ENCODE assay signal across 25 cellular contexts in the genomic region with DNA sequence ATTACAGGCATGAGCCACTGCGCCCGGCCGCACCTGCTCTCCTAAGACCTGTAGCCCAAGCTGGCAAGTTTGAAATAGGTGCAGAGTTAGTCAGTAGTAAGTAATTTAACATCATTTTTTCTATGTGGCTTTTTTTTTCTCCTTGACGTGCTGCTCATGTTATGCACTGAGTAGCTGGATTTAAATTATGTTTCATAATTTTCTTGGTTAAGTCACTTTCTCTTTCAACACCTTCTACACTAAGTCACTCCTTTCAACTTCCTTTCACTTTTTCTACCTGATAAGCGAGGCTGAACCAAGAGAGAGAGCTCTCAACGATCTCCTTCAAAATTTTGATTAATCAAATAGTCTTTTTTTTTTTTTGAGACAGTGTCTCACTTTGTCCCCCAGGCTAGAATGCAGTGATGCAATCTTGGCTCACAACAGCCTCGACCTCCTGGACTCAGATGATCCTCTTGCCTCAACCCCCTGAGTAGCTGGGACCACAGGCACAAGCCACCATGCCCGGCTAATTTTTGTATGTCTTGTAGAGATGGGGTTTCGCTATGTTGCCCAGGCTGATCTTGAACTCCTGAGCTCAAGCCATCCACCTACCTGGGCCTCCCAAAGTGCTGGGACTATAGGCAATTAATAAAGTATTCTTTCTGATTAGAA. TPM values are rescaled to one million over a fixed set of nuclear protein-coding genes. Genes with fewer than 3 reads are reported as not detected.
DNase-seq lines count a peak whose midpoint lies in the region; ATAC-seq and TF ChIP-seq lines count a peak whose summit lies in the region.
"Had no signal": no experiment of that assay in that cellular context is flagged by ENCODE, and none has a peak within 500 bp of the region (broad histone marks: within the 10 kb centered on the region; RNA-seq: fewer than 3 reads in every experiment).

No MANE protein-coding gene starts in this region.

- no peaks in the 10 kb centered on the region for H3K27me3 Mint-ChIP-seq in activated naive CD4-positive, alpha-beta T cell treated with anti-CD3 and anti-CD28 coated beads, Interleukin-2, amount 50 U/mL, for 24 hours
- no peaks in the 10 kb centered on the region for H3K27me3 Mint-ChIP-seq in activated naive CD8-positive, alpha-beta T cell treated with anti-CD3 and anti-CD28 coated beads, Interleukin-2, amount 10 ng/mL, durations not matched to agents 7 days and 5 days
- H3K27me3 Mint-ChIP-seq: progenitor cell of endocrine pancreas had no signal

- H3K79me2 ChIP-seq in MM.1S (ENCODE audit: low read length) = peaks cover 83% of the 10 kb centered on the region

- H3K27ac ChIP-seq in MM.1S (ENCODE audit: low read length) = no peak overlapping the region
- H3K27ac ChIP-seq: foreskin keratinocyte, left lung, suprapubic skin had no signal

- peaks cover 25% of the 10 kb centered on the region for H3K36me3 ChIP-seq in MM.1S (replicated peaks; ENCODE audit: insufficient read depth, low read length)

- peaks cover 34% of the 10 kb centered on the region for H3K36me3 Mint-ChIP-seq in activated naive CD4-positive, alpha-beta T cell treated with anti-CD3 and anti-CD28 coated beads, Interleukin-2, amount 50 U/mL, for 24 hours
- H3K36me3 Mint-ChIP-seq in activated naive CD8-positive, alpha-beta T cell treated with anti-CD3 and anti-CD28 coated beads, Interleukin-2, amount 10 ng/mL, durations not matched to agents 7 days and 5 days = peaks cover 48% of the 10 kb centered on the region
- peaks cover 100% of the 10 kb centered on the region for H3K36me3 Mint-ChIP-seq in stimulated activated effector memory CD8-positive, alpha-beta T cell treated with anti-CD3 and anti-CD28 coated beads, Interleukin-12 subunit alpha, Interleukin-12 subunit beta, amount 100 ng/mL, for 72 hours
- H3K36me3 Mint-ChIP-seq: brain had no signal

- peaks cover 74% of the 10 kb centered on the region for H3K4me1 Mint-ChIP-seq in activated naive CD4-positive, alpha-beta T cell treated with anti-CD3 and anti-CD28 coated beads, Interleukin-2, amount 50 U/mL, for 24 hours
- peaks cover 17% of the 10 kb centered on the region for H3K4me1 Mint-ChIP-seq in activated naive CD8-positive, alpha-beta T cell treated with anti-CD3 and anti-CD28 coated beads, Interleukin-2, amount 10 ng/mL, durations not matched to agents 7 days and 5 days
- H3K4me1 Mint-ChIP-seq in stimulated activated effector memory CD8-positive, alpha-beta T cell treated with anti-CD3 and anti-CD28 coated beads, Interleukin-12 subunit alpha, Interleukin-12 subunit beta, amount 100 ng/mL, for 72 hours = peaks cover 60% of the 10 kb centered on the region
- H3K4me1 Mint-ChIP-seq: brain had no signal

- no peaks in the 10 kb centered on the region for H3K9me3 Mint-ChIP-seq in activated naive CD4-positive, alpha-beta T cell treated with anti-CD3 and anti-CD28 coated beads, Interleukin-2, amount 50 U/mL, for 24 hours
- no peaks in the 10 kb centered on the region for H3K9me3 Mint-ChIP-seq in activated naive CD8-positive, alpha-beta T cell treated with anti-CD3 and anti-CD28 coated beads, Interleukin-2, amount 10 ng/mL, durations not matched to agents 7 days and 5 days
- no peaks in the 10 kb centered on the region for H3K9me3 Mint-ChIP-seq in stimulated activated effector memory CD8-positive, alpha-beta T cell treated with anti-CD3 and anti-CD28 coated beads, Interleukin-12 subunit alpha, Interleukin-12 subunit beta, amount 100 ng/mL, for 72 hours
- H3K9me3 Mint-ChIP-seq: brain had no signal

- ATAC-seq in activated naive CD8-positive, alpha-beta T cell treated with anti-CD3 and anti-CD28 coated beads, Interleukin-2, amount 10 ng/mL, durations not matched to agents 7 days and 5 days (ENCODE audit: low read depth) = no peak
- peak; percentile 54 for ATAC-seq in stimulated activated effector memory CD8-positive, alpha-beta T cell treated with anti-CD3 and anti-CD28 coated beads, Interleukin-12 subunit alpha, Interleukin-12 subunit beta, amount 100 ng/mL, for 72 hours
- ATAC-seq: foreskin keratinocyte, GM12878, left lung, SK-N-SH treated with all-trans-retinoic acid at 6 μM for 48 hours had no signal

- H3K9me3 ChIP-seq in MM.1S (replicated peaks; ENCODE audit: insufficient read depth, low read length) = no peaks in the 10 kb centered on the region
- H3K9me3 ChIP-seq: Caco-2, left lung, suprapubic skin had no signal

- H3K9me2 ChIP-seq in MM.1S (replicated peaks; ENCODE audit: insufficient read depth, low read length) = no peaks in the 10 kb centered on the region

- no peak overlapping the region for H2AFZ ChIP-seq in MM.1S (ENCODE audit: low read length)

- no peaks in the 10 kb centered on the region for H3K4me1 ChIP-seq in MM.1S (ENCODE audit: low read length)
- H3K4me1 ChIP-seq: Caco-2, foreskin keratinocyte, suprapubic skin had no signal

- H3K4me2 ChIP-seq in MM.1S (ENCODE audit: low read depth, low read length) = no peak overlapping the region

- H4K20me1 ChIP-seq in MM.1S (ENCODE audit: insufficient read depth, low read length) = peaks cover 22% of the 10 kb centered on the region; the same call in 1 of the 2 replicates

- H3K9ac ChIP-seq in MM.1S (ENCODE audit: low read length) = no peak overlapping the region

- no peak overlapping the region for H3K4me3 Mint-ChIP-seq in activated naive CD4-positive, alpha-beta T cell treated with anti-CD3 and anti-CD28 coated beads, Interleukin-2, amount 50 U/mL, for 24 hours
- no peak overlapping the region for H3K4me3 Mint-ChIP-seq in activated naive CD8-positive, alpha-beta T cell treated with anti-CD3 and anti-CD28 coated beads, Interleukin-2, amount 10 ng/mL, durations not matched to agents 7 days and 5 days
- no peak overlapping the region for H3K4me3 Mint-ChIP-seq in stimulated activated effector memory CD8-positive, alpha-beta T cell treated with anti-CD3 and anti-CD28 coated beads, Interleukin-12 subunit alpha, Interleukin-12 subunit beta, amount 100 ng/mL, for 72 hours
- H3K4me3 Mint-ChIP-seq: brain had no signal

- peak overlapping the region; percentile 79 for H3K27ac Mint-ChIP-seq in activated naive CD4-positive, alpha-beta T cell treated with anti-CD3 and anti-CD28 coated beads, Interleukin-2, amount 50 U/mL, for 24 hours
- peak overlapping the region; percentile 49 for H3K27ac Mint-ChIP-seq in activated naive CD8-positive, alpha-beta T cell treated with anti-CD3 and anti-CD28 coated beads, Interleukin-2, amount 10 ng/mL, durations not matched to agents 7 days and 5 days
- peak overlapping the region; percentile 55 for H3K27ac Mint-ChIP-seq in stimulated activated effector memory CD8-positive, alpha-beta T cell treated with anti-CD3 and anti-CD28 coated beads, Interleukin-12 subunit alpha, Interleukin-12 subunit beta, amount 100 ng/mL, for 72 hours
- H3K27ac Mint-ChIP-seq: brain, progenitor cell of endocrine pancreas had no signal

- peaks cover 6% of the 10 kb centered on the region; the same call in 1 of the 2 replicates for H3F3A ChIP-seq in MM.1S (ENCODE audit: insufficient read depth, low read length)

- H3K4me3 ChIP-seq in MM.1S (ENCODE audit: low read length) = no peak overlapping the region
- H3K4me3 ChIP-seq: GM12878, left lung, suprapubic skin had no signal

- TF ChIP-seq CTCF in MM.1S (IDR thresholded peaks at IDR 0.05; ENCODE audit: low read length) = no peak

- no peak for DNase-seq in activated naive CD4-positive, alpha-beta T cell (lab: John Stamatoyannopoulos, UW)
- DNase-seq in MM.1S (peak; percentile 3), NCI-H1092 treated with DMSO at 0.1 percent for 48 hours (lab: John Stamatoyannopoulos, UW) (no peak), ureter (ENCODE audit: low spot score) (no peak)
- no peak for DNase-seq in activated naive CD8-positive, alpha-beta T cell treated with anti-CD3 and anti-CD28 coated beads, Interleukin-2, amount 10 ng/mL, durations not matched to agents 7 days and 5 days
- no peak for DNase-seq in stimulated activated effector memory CD8-positive, alpha-beta T cell treated with anti-CD3 and anti-CD28 coated beads, Interleukin-12 subunit alpha, Interleukin-12 subunit beta, amount 100 ng/mL, for 72 hours (ENCODE audit: low spot score in 2 of 2)
- DNase-seq: activated CD8-positive, alpha-beta memory T cell treated with anti-CD3 and anti-CD28 coated beads, Interleukin-2, amount 50 U/mL, for 48 hours; Caco-2; DMS79 treated with DMSO at 0.1 percent for 48 hours; effector CD4-positive, alpha-beta T cell; erythroblast; foreskin keratinocyte; HCEC 1CT; KBM-7; left lung; MV-4-11; NCI-H1694; NCI-H526 treated with DMSO at 0.1 percent for 48 hours; T1000 had no signal

- no peaks in the 10 kb centered on the region for H3K27me3 ChIP-seq in MM.1S (replicated peaks; ENCODE audit: insufficient read depth, low read length)
- H3K27me3 ChIP-seq: foreskin keratinocyte, left lung, suprapubic skin had no signal

- POLR2A ChIA-PET in activated naive CD8-positive, alpha-beta T cell treated with anti-CD3 and anti-CD28 coated beads, Interleukin-2, amount 10 ng/mL, durations not matched to agents 7 days and 5 days (lab: Charles Lee) = interaction anchor here (0.8 to 1.5 kb wide), 3 partner anchors 13 to 40 kb away, joined by 3 to 7 read pairs (median 3); a partner anchor contains a TSS

RNA-seq across cellular contexts. Expression of a gene that starts 13.1 kb away (rescaled TPM):
- 100 to 1,000 TPM; 115 to 127 TPM for total RNA-seq in activated naive CD8-positive, alpha-beta T cell treated with anti-CD3 and anti-CD28 coated beads, Interleukin-2, amount 10 ng/mL, durations not matched to agents 7 days and 5 days
- total RNA-seq in ureter = 50.9 TPM
